12 cellular contexts compared by ENCODE assay signal in the genomic region with DNA sequence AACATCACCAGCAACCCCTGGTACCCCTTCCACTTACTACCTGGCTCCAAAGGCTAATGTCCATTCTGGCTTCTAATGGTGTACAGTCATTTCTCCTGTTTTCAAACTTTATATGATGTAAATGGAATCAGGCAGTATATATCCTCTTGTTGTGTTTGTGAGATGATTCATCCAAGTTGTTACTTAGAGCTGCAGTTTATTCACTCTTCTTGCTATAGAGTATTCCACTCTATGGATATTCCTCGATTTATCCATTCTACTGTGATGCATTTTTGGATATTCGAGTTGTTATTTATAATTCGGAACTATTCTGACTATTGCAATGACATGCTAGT. TPM values are rescaled to one million over a fixed set of nuclear protein-coding genes. Genes with fewer than 3 reads are reported as not detected.
DNase-seq lines count a peak whose midpoint lies in the region; ATAC-seq, FAIRE-seq and TF ChIP-seq lines count a peak whose summit lies in the region.
"Had no signal": no experiment of that assay in that cellular context is flagged by ENCODE, and none has a peak within 500 bp of the region (broad histone marks: within the 10 kb centered on the region; RNA-seq: fewer than 3 reads in every experiment).

No MANE protein-coding gene starts in this region.

- TF ChIP-seq CTCF in liver (IDR thresholded peaks at IDR 0.05; ENCODE audit: low read depth, low read length, missing input control) = no peak
- no peak for TF ChIP-seq CTCF in HepG2 (CRISPR knock-in tag; IDR thresholded peaks at IDR 0.05)
- no peak for TF ChIP-seq CTCF in activated CD8-positive, alpha-beta T cell treated with anti-CD3 and anti-CD28 coated beads for 36 hours (IDR thresholded peaks at IDR 0.05)
- TF ChIP-seq CTCF in left lung (IDR thresholded peaks at IDR 0.05) = no peak
- no peak for TF ChIP-seq CTCF in vagina (IDR thresholded peaks at IDR 0.05)
- no peak for TF ChIP-seq CTCF in endodermal cell (conservative IDR thresholded peaks at IDR 0.05)

- H3K27me3 ChIP-seq in liver (ENCODE audit: control insufficient read depth in 4 of 4, insufficient read depth in 4 of 4, low read length in 3 of 4) = no peaks in the 10 kb centered on the region
- H3K27me3 ChIP-seq in HepG2 (ENCODE audit: control insufficient read depth in 1 of 2, insufficient read depth in 2 of 2, low read length in 2 of 2) = no peaks in the 10 kb centered on the region; a peak in 1 of 5 replicates
- H3K27me3 ChIP-seq in left lung = no peaks in the 10 kb centered on the region
- no peaks in the 10 kb centered on the region for H3K27me3 ChIP-seq in vagina
- H3K27me3 ChIP-seq in endodermal cell (ENCODE audit: control insufficient read depth, insufficient read depth, low read length, poor library complexity, severe bottlenecking) = no peaks in the 10 kb centered on the region

- no peak for TF ChIP-seq POLR2A in HepG2 (IDR thresholded peaks at IDR 0.05; ENCODE audit: insufficient read depth in 1 of 2, low read depth in 2 of 2, low read length in 2 of 2)
- no peak for TF ChIP-seq POLR2A in vagina (IDR thresholded peaks at IDR 0.05)

- BruUV-seq in HepG2 (replicated peaks; lab: Mats Ljungman, UMichigan) = no TSS peak

- no peak overlapping the region for H3K4me3 ChIP-seq in liver (ENCODE audit: low read depth in 1 of 3, low read length in 3 of 3)
- no peak overlapping the region for H3K4me3 ChIP-seq in HepG2 (replicated peaks in 1 of 3; ENCODE audit: insufficient read depth in 1 of 3, low read depth in 2 of 3, low read length in 3 of 3)
- no peak overlapping the region for H3K4me3 ChIP-seq in left lung
- H3K4me3 ChIP-seq in vagina = no peak overlapping the region
- H3K4me3 ChIP-seq in endodermal cell (ENCODE audit: low read length) = no peak overlapping the region

- H3K4me3 Mint-ChIP-seq in activated CD8-positive, alpha-beta T cell treated with anti-CD3 and anti-CD28 coated beads for 36 hours = no peak overlapping the region
- H3K4me3 Mint-ChIP-seq in endodermal cell = no peak overlapping the region

- CTCF ChIA-PET in HepG2 (lab: Yijun Ruan, JAX; ENCODE audit: low intra/inter-chr PET ratio, low total read pairs) = no interaction called here
- CTCF ChIA-PET in activated CD8-positive, alpha-beta T cell treated with anti-CD3 and anti-CD28 coated beads for 36 hours (lab: Charles Lee) = interaction anchor here (0.6 to 5.7 kb wide), 11 partner anchors 9 to 72 kb away, joined by 3 to 24 read pairs (median 7); no protein-coding TSS in a partner anchor

- H3K27ac Mint-ChIP-seq in activated CD8-positive, alpha-beta T cell treated with anti-CD3 and anti-CD28 coated beads for 36 hours = peak overlapping the region; percentile 94
- H3K27ac Mint-ChIP-seq in endodermal cell = no peak overlapping the region
- H3K27ac Mint-ChIP-seq: progenitor cell of endocrine pancreas had no signal

- H3K79me2 ChIP-seq in HepG2 (ENCODE audit: insufficient read depth, low read length) = no peaks in the 10 kb centered on the region

- H3K9me3 ChIP-seq in liver (ENCODE audit: control insufficient read depth in 4 of 4, low read length in 3 of 4) = no peaks in the 10 kb centered on the region
- H3K9me3 ChIP-seq in HepG2 (ENCODE audit: low read length) = no peaks in the 10 kb centered on the region
- H3K9me3 ChIP-seq in left lung = no peaks in the 10 kb centered on the region
- H3K9me3 ChIP-seq in vagina = no peaks in the 10 kb centered on the region
- H3K9me3 ChIP-seq in endodermal cell (ENCODE audit: control insufficient read depth, low read length) = no peaks in the 10 kb centered on the region

- no peak for ATAC-seq in HepG2
- peak; percentile 15 for ATAC-seq in activated CD8-positive, alpha-beta T cell treated with anti-CD3 and anti-CD28 coated beads for 36 hours
- ATAC-seq in left lung = no peak
- no peak for ATAC-seq in HG02798 (IDR thresholded peaks at IDR 0.05; ENCODE audit: poor library complexity, unreplicated experiment)

- H3K27ac ChIP-seq in liver (ENCODE audit: low read depth in 1 of 2, low read length in 2 of 2) = peak overlapping the region; percentile 73 to 92
- H3K27ac ChIP-seq in HepG2 (ENCODE audit: extremely low read length, insufficient read depth, low read length) = no peak overlapping the region
- H3K27ac ChIP-seq in left lung = peak overlapping the region; percentile 88 to 98
- H3K27ac ChIP-seq in vagina = peak overlapping the region; percentile 72
- H3K27ac ChIP-seq in endodermal cell (ENCODE audit: low read depth, low read length) = no peak overlapping the region

- DNase-seq in HepG2 (ENCODE audit: low spot score) (no peak), left lung (no peak), vagina (ENCODE audit: extremely low spot score in 2 of 2) (no peak), A172 (ENCODE audit: low spot score) (no peak), endodermal cell (no peak)
- DNase-seq in activated CD8-positive, alpha-beta T cell treated with anti-CD3 and anti-CD28 coated beads for 36 hours = no peak
- DNase-seq: NCI-H2107 had no signal

- no peak overlapping the region for H2AFZ ChIP-seq in HepG2 (ENCODE audit: low read length)

- no peaks in the 10 kb centered on the region for H4K20me1 ChIP-seq in HepG2 (ENCODE audit: insufficient read depth, low read length)

- TF ChIP-seq EP300 in HepG2 (IDR thresholded peaks at IDR 0.05; ENCODE audit: low read depth in 2 of 2, low read length in 2 of 2) (no peak), HepG2 (CRISPR knock-in tag; IDR thresholded peaks at IDR 0.05; ENCODE audit: borderline replicate concordance) (no peak)

- H3K27me3 Mint-ChIP-seq in activated CD8-positive, alpha-beta T cell treated with anti-CD3 and anti-CD28 coated beads for 36 hours = no peaks in the 10 kb centered on the region
- peaks cover 9% of the 10 kb centered on the region for H3K27me3 Mint-ChIP-seq in endodermal cell (ENCODE audit: insufficient read depth)

- FAIRE-seq in HepG2 (lab: Jason Lieb, UNC) = no peak
- FAIRE-seq: H54, islet of Langerhans had no signal

- H3K4me1 ChIP-seq in liver (ENCODE audit: control insufficient read depth in 4 of 4, insufficient read depth in 4 of 4, low read length in 3 of 4) (peaks cover 33 to 77% (median 66%) of the 10 kb centered on the region in 4 donors), HepG2 (ENCODE audit: insufficient read depth, low read length) (peaks cover 85% of the 10 kb centered on the region), left lung (peaks cover 43 to 92% of the 10 kb centered on the region in 2 donors), vagina (peaks cover 45% of the 10 kb centered on the region), endodermal cell (ENCODE audit: control insufficient read depth, insufficient read depth, low read length) (no peaks in the 10 kb centered on the region)

- H3K9ac ChIP-seq in liver (ENCODE audit: low read depth in 1 of 2, low read length in 2 of 2) (no peak overlapping the region), HepG2 (ENCODE audit: insufficient read depth, low read depth, low read length) (no peak overlapping the region), endodermal cell (ENCODE audit: extremely low read depth, low read length, poor library complexity, severe bottlenecking) (no peak overlapping the region)

- H3K36me3 ChIP-seq in liver (ENCODE audit: control insufficient read depth in 4 of 4, insufficient read depth in 3 of 4, low read depth in 1 of 4, low read length in 3 of 4) (no peaks in the 10 kb centered on the region), HepG2 (replicated peaks in 1 of 2; ENCODE audit: control insufficient read depth in 1 of 2, insufficient read depth in 2 of 2, low read length in 2 of 2) (no peaks in the 10 kb centered on the region), left lung (peaks cover 0 to 7% of the 10 kb centered on the region in 2 donors), vagina (no peaks in the 10 kb centered on the region), endodermal cell (ENCODE audit: control insufficient read depth, insufficient read depth, low read length) (no peaks in the 10 kb centered on the region)

- intact Hi-C loops in HepG2 (cut with micrococcal nuclease; ENCODE audit: unreplicated experiment) (no loop called here), left lung (cut with DNase I) (no loop called here), vagina (cut with DNase I) (no loop called here)
- intact Hi-C loops in activated CD8-positive, alpha-beta T cell treated with anti-CD3 and anti-CD28 coated beads for 36 hours (cut with micrococcal nuclease) = loop anchor here (5.0 kb wide), 1 partner anchor 34 kb away; the partner anchor contains the start of gene IRF1

- H3K36me3 Mint-ChIP-seq in activated CD8-positive, alpha-beta T cell treated with anti-CD3 and anti-CD28 coated beads for 36 hours (ENCODE audit: low read depth) = peaks cover 41% of the 10 kb centered on the region
- no peaks in the 10 kb centered on the region for H3K36me3 Mint-ChIP-seq in endodermal cell (ENCODE audit: low read depth)

- H3K4me1 Mint-ChIP-seq in activated CD8-positive, alpha-beta T cell treated with anti-CD3 and anti-CD28 coated beads for 36 hours (ENCODE audit: low read depth) = peaks cover 86% of the 10 kb centered on the region
- H3K4me1 Mint-ChIP-seq in endodermal cell = peaks cover 17% of the 10 kb centered on the region

- no peak for TF ChIP-seq RAD21 in liver (IDR thresholded peaks at IDR 0.05)
- no peak for TF ChIP-seq RAD21 in HepG2 (CRISPR knock-in tag; IDR thresholded peaks at IDR 0.05)

- in situ Hi-C loops in HepG2 (cut with HindIII; ENCODE audit: extremely low pct_ligation_motif_present, low pct_unique_long_range_greater_than_20kb) = no loop called here

- POLR2A ChIA-PET in HepG2 (lab: Yijun Ruan, JAX) = interaction anchor here (1.0 to 5.2 kb wide), 9 partner anchors 9 to 47 kb away, joined by 3 to 59 read pairs (median 6); partner anchors contain the start of gene IRF1
- POLR2A ChIA-PET in activated CD8-positive, alpha-beta T cell treated with anti-CD3 and anti-CD28 coated beads for 36 hours (lab: Charles Lee) = interaction anchor here (0.9 to 8.6 kb wide), 17 partner anchors 7 to 51 kb away, joined by 3 to 298 read pairs (median 8); partner anchors contain the start of gene IRF1

- H3K9me3 Mint-ChIP-seq in activated CD8-positive, alpha-beta T cell treated with anti-CD3 and anti-CD28 coated beads for 36 hours = no peaks in the 10 kb centered on the region
- no peaks in the 10 kb centered on the region for H3K9me3 Mint-ChIP-seq in endodermal cell

- H3K4me2 ChIP-seq in HepG2 (ENCODE audit: low read depth, low read length) = no peak overlapping the region

- 92% methylated on average over 3 of the region's 3 CpGs for WGBS in liver
- WGBS in HepG2 (ENCODE audit: low lambda C conversion rate) = 87% methylated on average over 3 of the region's 3 CpGs
- 94 to 100% methylated on average over 2 to 3 of the region's 3 CpGs for WGBS in endodermal cell (ENCODE audit: insufficient coverage in 1 of 2, insufficient read length in 1 of 2), 2 experiments

RNA-seq across cellular contexts. Expression of gene IRF1, which starts 32.4 kb away (rescaled TPM):
- total RNA-seq in liver (10 to 100 TPM in 1 of 2 donors, 1 to 10 TPM in 1; 9.5 to 42.6 TPM), HepG2 (2016; rRNA removed; fragmentation: Illumina TruSeq; extraction: Trizol) (5.8 and 8.8 TPM in 2 replicates), left lung (10 to 100 TPM; 41.4 to 93.3 TPM), vagina (49.8 TPM), endodermal cell (1 to 10 TPM; 5.6 to 7.3 TPM)
- polyA plus RNA-seq in liver (10 to 100 TPM; 22.1 to 27.3 TPM), HepG2 (2011; rRNA removed) (4.1 and 4.4 TPM in 2 replicates)
- total RNA-seq in HepG2 (2016; cell fraction: cytosol; rRNA removed; fragmentation: Illumina TruSeq; extraction: Trizol; ENCODE audit: low read depth) = 1.2 and 1.9 TPM in 2 replicates
- 4.4 and 10.1 TPM in 2 replicates for total RNA-seq in HepG2 (2016; cell fraction: insoluble cytoplasmic fraction; rRNA removed; fragmentation: Illumina TruSeq; extraction: Trizol)
- total RNA-seq in HepG2 (2016; cell fraction: membrane; rRNA removed; fragmentation: Illumina TruSeq; extraction: Trizol) = 2.5 and 3.3 TPM in 2 replicates
- total RNA-seq in HepG2 (2016; cell fraction: nucleus; rRNA removed; fragmentation: Illumina TruSeq; extraction: Trizol) = 14.5 and 19.2 TPM in 2 replicates
- polyA plus RNA-seq in HepG2 (2011; cell fraction: cytosol; rRNA removed) = 4.7 and 4.8 TPM in 2 replicates
- 10.1 and 10.8 TPM in 2 replicates for polyA plus RNA-seq in HepG2 (2011; cell fraction: nucleus; rRNA removed)
- 3.4 and 4.0 TPM in 2 replicates for polyA plus RNA-seq in HepG2 (2012)
- 0.75 and 0.77 TPM in 2 replicates for polyA plus RNA-seq in HepG2 (2016; cell fraction: cytosol; fragmentation: Illumina TruSeq; extraction: Trizol; ENCODE audit: low read depth)
- polyA plus RNA-seq in HepG2 (2016; cell fraction: insoluble cytoplasmic fraction; fragmentation: Illumina TruSeq; extraction: Trizol; ENCODE audit: low read depth) = 5.3 and 6.8 TPM in 2 replicates
- polyA plus RNA-seq in HepG2 (2016; cell fraction: membrane; fragmentation: Illumina TruSeq; extraction: Trizol; ENCODE audit: low read depth) = 0.80 and 1.4 TPM in 2 replicates
- polyA plus RNA-seq in HepG2 (2016; cell fraction: nucleus; fragmentation: Illumina TruSeq; extraction: Trizol; ENCODE audit: insufficient read depth, low read depth) = 8.7 and 9.9 TPM in 2 replicates
- polyA minus RNA-seq in HepG2 (2011; rRNA and poly(A)+ RNA removed; ENCODE audit: low replicate concordance) = 24.0 and 36.4 TPM in 2 replicates
- polyA minus RNA-seq in HepG2 (2011; cell fraction: cytosol; rRNA and poly(A)+ RNA removed) = 4.7 and 7.5 TPM in 2 replicates
- polyA minus RNA-seq in HepG2 (2011; cell fraction: nucleus; rRNA and poly(A)+ RNA removed) = 28.5 and 37.7 TPM in 2 replicates
- total RNA-seq in activated CD8-positive, alpha-beta T cell treated with anti-CD3 and anti-CD28 coated beads for 36 hours = 100 to 1,000 TPM; 121 to 128 TPM
- total RNA-seq in A172 (2014; rRNA removed; shearing (Covaris generic)) = 4.0 and 9.1 TPM in 2 replicates
- polyA plus RNA-seq in endodermal cell (2013, experiment 1 of 2) = 2.2 TPM
- polyA plus RNA-seq in endodermal cell (2013, experiment 2 of 2) = 4.5 TPM

Comparison
In these comparisons a context has a peak if more than half of its experiments do, and no peak if none do; other contexts are left out.
1. H3K27ac ChIP-seq: peak in liver (2 of 2), left lung (2 of 2) and vagina (single experiment); none in HepG2 (single experiment) and endodermal cell (single experiment).